In the genomic region with DNA sequence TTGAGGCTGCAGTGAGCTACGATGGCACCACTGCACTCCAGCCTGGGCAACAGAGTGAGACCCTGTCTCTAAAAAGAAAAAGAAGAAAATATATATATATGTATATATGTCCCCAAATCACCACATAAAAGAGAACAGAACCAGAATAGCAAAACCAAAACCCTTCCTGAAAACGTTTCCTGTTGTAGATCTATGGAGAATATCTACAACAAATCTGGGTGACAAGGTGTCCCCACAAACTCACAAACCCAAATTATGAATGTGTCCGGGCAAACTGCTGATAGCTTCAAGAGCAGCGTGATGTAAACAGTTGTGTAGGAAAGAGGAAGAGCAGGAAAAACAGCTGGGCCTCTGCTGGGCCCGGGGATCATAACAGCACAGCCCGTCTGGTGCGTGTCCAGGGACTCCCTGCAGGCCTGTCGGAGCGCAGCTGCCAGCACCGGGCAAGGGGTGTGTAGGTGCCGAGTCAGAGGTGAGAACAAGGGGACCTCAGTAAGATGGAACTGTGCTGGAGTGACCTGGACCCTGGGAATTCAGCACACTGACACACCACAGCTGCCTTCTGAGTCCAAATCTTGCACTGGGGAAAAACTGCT, we compare ENCODE assay signal across 15 cellular contexts. TPM values are rescaled to one million over a fixed set of nuclear protein-coding genes. Genes with fewer than 3 reads are reported as not detected.
A peak's percentile ranks its signal among the peaks of the same experiment; 100 is the strongest.
DNase-seq lines count a peak whose midpoint lies in the region; ATAC-seq and TF ChIP-seq lines count a peak whose summit lies in the region.
"Had no signal": no experiment of that assay in that cellular context is flagged by ENCODE, and none has a peak within 500 bp of the region (broad histone marks: within the 10 kb centered on the region; RNA-seq: fewer than 3 reads in every experiment).

No MANE protein-coding gene starts in this region.

- H3K4me1 ChIP-seq in BLaER1 (peaks cover 43% of the 10 kb centered on the region), OCI-LY7 (ENCODE audit: insufficient read depth, low read length, poor library complexity, severe bottlenecking) (no peaks in the 10 kb centered on the region)

- peak overlapping the region; percentile 29 for H3K4me3 Mint-ChIP-seq in T-helper 2 cell treated with Interferon-gamma antibody and Interleukin-4, amounts not matched to agents 5 μg/mL and 100 μg/mL, for 36 hours
- peak overlapping the region; percentile 1 for H3K4me3 Mint-ChIP-seq in activated T-helper 17 cell treated with anti-CD3 and anti-CD28 coated beads, Interleukin-2, amount 50 U/mL, for 72 hours
- H3K4me3 Mint-ChIP-seq in naive thymus-derived CD8-positive, alpha-beta T cell: peak overlapping the region in 9 of 10 donors; percentile 5 to 84 (median 57)
- H3K4me3 Mint-ChIP-seq: H9 had no signal

- H3K4me3 ChIP-seq in BLaER1: no peak overlapping the region
- H3K4me3 ChIP-seq in OCI-LY7 (ENCODE audit: low read depth, low read length, poor library complexity, severe bottlenecking): no peak overlapping the region

- H3K36me3 ChIP-seq in BLaER1 (no peaks in the 10 kb centered on the region), OCI-LY7 (ENCODE audit: insufficient read depth, low read length) (no peaks in the 10 kb centered on the region)

- no peak overlapping the region for H3K27ac Mint-ChIP-seq in T-helper 2 cell treated with Interferon-gamma antibody and Interleukin-4, amounts not matched to agents 5 μg/mL and 100 μg/mL, for 36 hours
- peak overlapping the region; percentile 0 for H3K27ac Mint-ChIP-seq in activated T-helper 17 cell treated with anti-CD3 and anti-CD28 coated beads, Interleukin-2, amount 50 U/mL, for 72 hours
- H3K27ac Mint-ChIP-seq in naive thymus-derived CD8-positive, alpha-beta T cell: peak overlapping the region in 1 of 10 donors; percentile 69
- H3K27ac Mint-ChIP-seq: H9 had no signal

- intact Hi-C loops in OCI-LY7 (cut with micrococcal nuclease; ENCODE audit: unreplicated experiment): no loop called here

- peaks cover 30% of the 10 kb centered on the region for H3K27me3 Mint-ChIP-seq in T-helper 2 cell treated with Interferon-gamma antibody and Interleukin-4, amounts not matched to agents 5 μg/mL and 100 μg/mL, for 36 hours (ENCODE audit: low read depth)
- H3K27me3 Mint-ChIP-seq in activated T-helper 17 cell treated with anti-CD3 and anti-CD28 coated beads, Interleukin-2, amount 50 U/mL, for 72 hours: peaks cover under 1% of the 10 kb centered on the region
- peaks cover 2 to 23% (median 7%) of the 10 kb centered on the region in 5 donors for H3K27me3 Mint-ChIP-seq in naive thymus-derived CD8-positive, alpha-beta T cell

- H3K9ac ChIP-seq in BLaER1: no peak overlapping the region

- BruUV-seq in OCI-LY7 (replicated peaks; lab: Mats Ljungman, UMichigan): no TSS peak

- no peaks in the 10 kb centered on the region for H3K9me3 Mint-ChIP-seq in T-helper 2 cell treated with Interferon-gamma antibody and Interleukin-4, amounts not matched to agents 5 μg/mL and 100 μg/mL, for 36 hours
- H3K9me3 Mint-ChIP-seq in activated T-helper 17 cell treated with anti-CD3 and anti-CD28 coated beads, Interleukin-2, amount 50 U/mL, for 72 hours: no peaks in the 10 kb centered on the region
- H3K9me3 Mint-ChIP-seq in naive thymus-derived CD8-positive, alpha-beta T cell: no peaks in the 10 kb centered on the region
- H3K9me3 Mint-ChIP-seq: H9 had no signal

- H3K27ac ChIP-seq in BLaER1 (no peak overlapping the region), OCI-LY7 (ENCODE audit: low read depth, low read length, poor library complexity, severe bottlenecking) (no peak overlapping the region), substantia nigra (ENCODE audit: low read depth, low read length, poor library complexity, severe bottlenecking) (no peak overlapping the region)
- H3K27ac ChIP-seq: 22Rv1 had no signal

- no peak for ATAC-seq in activated T-helper 17 cell treated with anti-CD3 and anti-CD28 coated beads, Interleukin-2, amount 50 U/mL, for 72 hours (replicated peaks)
- ATAC-seq in naive thymus-derived CD8-positive, alpha-beta T cell: peak in 1 of 2 donors; percentile 53
- ATAC-seq: HepG2 had no signal

- H3K36me3 Mint-ChIP-seq in T-helper 2 cell treated with Interferon-gamma antibody and Interleukin-4, amounts not matched to agents 5 μg/mL and 100 μg/mL, for 36 hours (ENCODE audit: low read depth): no peaks in the 10 kb centered on the region
- H3K36me3 Mint-ChIP-seq in activated T-helper 17 cell treated with anti-CD3 and anti-CD28 coated beads, Interleukin-2, amount 50 U/mL, for 72 hours (ENCODE audit: low read depth): no peaks in the 10 kb centered on the region
- no peaks in the 10 kb centered on the region for H3K36me3 Mint-ChIP-seq in naive thymus-derived CD8-positive, alpha-beta T cell

- H2AFZ ChIP-seq in OCI-LY7 (ENCODE audit: low read length): no peak overlapping the region

- no peak for DNase-seq in T-helper 2 cell treated with Interferon-gamma antibody and Interleukin-4, amounts not matched to agents 5 μg/mL and 100 μg/mL, for 36 hours (ENCODE audit: low spot score)
- no peak for DNase-seq in T-helper 2 cell
- DNase-seq in naive thymus-derived CD8-positive, alpha-beta T cell: peak in 2 of 10 donors; percentile 19 to 29
- DNase-seq in OCI-LY7 (ENCODE audit: low spot score): no peak
- no peak for DNase-seq in midbrain (lab: John Stamatoyannopoulos, UW)
- no peak for DNase-seq in substantia nigra (lab: John Stamatoyannopoulos, UW)
- DNase-seq: H9, NCI-H1436 treated with DMSO at 0.1 percent for 48 hours, NCI-H2081, NCI-H510A treated with DMSO at 0.1 percent for 48 hours, SIG-M5 had no signal

- H3K9me2 ChIP-seq in OCI-LY7 (ENCODE audit: insufficient read depth, low read length): no peaks in the 10 kb centered on the region

- H3K9me3 ChIP-seq in BLaER1 (no peaks in the 10 kb centered on the region), OCI-LY7 (ENCODE audit: low read length) (no peaks in the 10 kb centered on the region)

- peaks cover 6% of the 10 kb centered on the region for H3K4me1 Mint-ChIP-seq in T-helper 2 cell treated with Interferon-gamma antibody and Interleukin-4, amounts not matched to agents 5 μg/mL and 100 μg/mL, for 36 hours (ENCODE audit: low read depth)
- peaks cover 15% of the 10 kb centered on the region for H3K4me1 Mint-ChIP-seq in activated T-helper 17 cell treated with anti-CD3 and anti-CD28 coated beads, Interleukin-2, amount 50 U/mL, for 72 hours
- H3K4me1 Mint-ChIP-seq in naive thymus-derived CD8-positive, alpha-beta T cell: peaks cover 11 to 26% (median 17%) of the 10 kb centered on the region in 4 donors
- H3K4me1 Mint-ChIP-seq: H9 had no signal

- POLR2A ChIA-PET in naive thymus-derived CD8-positive, alpha-beta T cell (lab: Charles Lee): interaction anchor here (0.6 kb wide), 1 partner anchor 240 kb away, joined by 7 read pairs; no protein-coding TSS in a partner anchor
- POLR2A ChIA-PET in OCI-LY7 (lab: Charles Lee): no interaction called here

- H3K79me2 ChIP-seq in OCI-LY7 (ENCODE audit: insufficient read depth, low read depth, low read length): no peaks in the 10 kb centered on the region

- H3K27me3 ChIP-seq in BLaER1: no peaks in the 10 kb centered on the region

- H3K4me2 ChIP-seq in BLaER1: peak overlapping the region; percentile 67
- no peak overlapping the region for H3K4me2 ChIP-seq in OCI-LY7 (ENCODE audit: low read length)

- TF ChIP-seq CTCF in OCI-LY7 (conservative IDR thresholded peaks at IDR 0.05; ENCODE audit: low read length): no peak

- CTCF ChIA-PET in OCI-LY7 (lab: Charles Lee; ENCODE audit: unreplicated experiment): no interaction called here

- H4K20me1 ChIP-seq in BLaER1: no peaks in the 10 kb centered on the region
- H4K20me1 ChIP-seq in OCI-LY7 (ENCODE audit: insufficient read depth, low read length): no peaks in the 10 kb centered on the region

RNA-seq across cellular contexts. Expression of gene KCNH2, which starts 53.8 kb away (rescaled TPM):
- total RNA-seq in activated T-helper 17 cell treated with anti-CD3 and anti-CD28 coated beads, Interleukin-2, amount 50 U/mL, for 72 hours: under 1 TPM; 0.32 to 0.77 TPM
- 1 to 10 TPM; 1.3 to 1.6 TPM for total RNA-seq in naive thymus-derived CD8-positive, alpha-beta T cell
- polyA plus RNA-seq in naive thymus-derived CD8-positive, alpha-beta T cell: 1 to 10 TPM in 2 of 3 donors, under 1 TPM in 1; 0.45 to 2.5 (median 1.5) TPM
- 4.0 and 7.5 TPM in 2 replicates for total RNA-seq in OCI-LY7 (2014; rRNA removed; shearing (Covaris generic))
- 5.8 and 6.2 TPM in 2 replicates for total RNA-seq in OCI-LY7 (2022)

Comparison
In these comparisons a context has a peak if more than half of its experiments do, and no peak if none do; other contexts are left out.
1. H3K4me3 Mint-ChIP-seq: peak in every context shown above with its lines; median percentile 57 in naive thymus-derived CD8-positive, alpha-beta T cell; 29 in T-helper 2 cell treated with Interferon-gamma antibody and Interleukin-4, amounts not matched to agents 5 μg/mL and 100 μg/mL, for 36 hours; 1 in activated T-helper 17 cell treated with anti-CD3 and anti-CD28 coated beads, Interleukin-2, amount 50 U/mL, for 72 hours.